Comparison of ENCODE assay signal across 20 cellular contexts in the genomic region with DNA sequence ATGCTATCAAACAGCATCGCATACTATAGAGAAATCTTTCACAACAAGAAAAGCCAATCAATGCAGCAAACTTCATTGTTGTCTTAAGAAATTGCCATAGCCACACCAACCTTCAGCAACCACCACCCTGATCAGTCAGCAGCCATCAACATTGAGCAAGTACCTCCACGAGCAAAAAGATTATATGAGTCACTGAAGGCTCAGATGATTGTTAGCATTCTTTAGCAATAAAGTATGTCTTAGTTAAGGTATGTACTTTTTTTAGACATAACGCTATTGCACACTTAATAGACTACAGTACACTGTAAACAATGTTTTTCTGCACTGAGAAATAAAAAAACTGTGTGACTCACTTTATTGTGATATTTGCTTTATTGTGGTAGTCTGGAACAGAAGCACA. TPM values are rescaled to one million over a fixed set of nuclear protein-coding genes. Genes with fewer than 3 reads are reported as not detected.
A peak's percentile ranks its signal among the peaks of the same experiment; 100 is the strongest.
DNase-seq lines count a peak whose midpoint lies in the region; ATAC-seq, FAIRE-seq and TF ChIP-seq lines count a peak whose summit lies in the region.
"Had no signal": no experiment of that assay in that cellular context is flagged by ENCODE, and none has a peak within 500 bp of the region (broad histone marks: within the 10 kb centered on the region; RNA-seq: fewer than 3 reads in every experiment).

No MANE protein-coding gene starts in this region.

- no peak overlapping the region for H3K27ac ChIP-seq in astrocyte (ENCODE audit: low read depth, low read length)
- no peak overlapping the region for H3K27ac ChIP-seq in gastrocnemius medialis

- H3K36me3 ChIP-seq in astrocyte (ENCODE audit: insufficient read depth, low read length) = no peaks in the 10 kb centered on the region
- no peaks in the 10 kb centered on the region for H3K36me3 ChIP-seq in gastrocnemius medialis

- no peak overlapping the region for H2AFZ ChIP-seq in astrocyte (ENCODE audit: low read depth, low read length)

- peak; percentile 48 for DNase-seq in A172 (ENCODE audit: low spot score)
- peak; percentile 41 for DNase-seq in H4 (ENCODE audit: low spot score)
- peak; percentile 68 for DNase-seq in astrocyte (ENCODE audit: low read depth)
- peak; percentile 63 for DNase-seq in fibroblast of villous mesenchyme (ENCODE audit: low read depth)
- DNase-seq in stimulated activated CD8-positive, alpha-beta memory T cell treated with anti-CD3 and anti-CD28 coated beads, Interleukin-4, amount 100 ng/mL, for 48 hours = no peak
- DNase-seq in cerebellum (ENCODE audit: low spot score) = no peak
- no peak for DNase-seq in gastrocnemius medialis
- DNase-seq: activated CD4-positive, alpha-beta T cell treated with anti-CD3 and anti-CD28 coated beads for 48 hours; activated naive CD8-positive, alpha-beta T cell treated with anti-CD3 and anti-CD28 coated beads for 36 hours; activated T-cell treated with anti-CD3 and anti-CD28 coated beads for 4 hours; cortex of kidney; DMS79; kidney; NCI-H1417; OCI-M1; posterior cingulate gyrus; stimulated activated CD4-positive, alpha-beta T cell treated with anti-CD3 and anti-CD28 coated beads, Interleukin-15, amount 100 ng/mL, for 24 hours had no signal

- ATAC-seq in GM18511 (IDR thresholded peaks at IDR 0.05; ENCODE audit: unreplicated experiment) = no peak
- no peak for ATAC-seq in gastrocnemius medialis
- ATAC-seq: HepG2 had no signal

- no peaks in the 10 kb centered on the region for H3K9me3 Mint-ChIP-seq in astrocyte (ENCODE audit: unreplicated experiment)

- no peaks in the 10 kb centered on the region for H3K79me2 ChIP-seq in astrocyte (ENCODE audit: insufficient read depth, low read length)

- H4K20me1 ChIP-seq in astrocyte (ENCODE audit: insufficient read depth, low read length) = no peaks in the 10 kb centered on the region

- H3K9me3 ChIP-seq in astrocyte (ENCODE audit: insufficient read depth, low read depth, low read length) = no peaks in the 10 kb centered on the region
- no peaks in the 10 kb centered on the region for H3K9me3 ChIP-seq in gastrocnemius medialis

- no peak overlapping the region for H3K4me3 Mint-ChIP-seq in astrocyte (ENCODE audit: unreplicated experiment)
- H3K4me3 Mint-ChIP-seq: activated naive CD8-positive, alpha-beta T cell treated with anti-CD3 and anti-CD28 coated beads for 36 hours had no signal

- no peak for TF ChIP-seq POLR2A in gastrocnemius medialis (IDR thresholded peaks at IDR 0.05)

- intact Hi-C loops in gastrocnemius medialis (cut with DNase I; ENCODE audit: low total_unique reads) = no loop called here

- H3K27ac Mint-ChIP-seq in astrocyte (ENCODE audit: unreplicated experiment) = peak overlapping the region; percentile 62
- H3K27ac Mint-ChIP-seq: activated naive CD8-positive, alpha-beta T cell treated with anti-CD3 and anti-CD28 coated beads for 36 hours had no signal

- H3K4me1 Mint-ChIP-seq in astrocyte (ENCODE audit: low read depth, unreplicated experiment) = peaks cover 2% of the 10 kb centered on the region
- H3K4me1 Mint-ChIP-seq: activated naive CD8-positive, alpha-beta T cell treated with anti-CD3 and anti-CD28 coated beads for 36 hours had no signal

- TF ChIP-seq CTCF in astrocyte (IDR thresholded peaks at IDR 0.05; ENCODE audit: insufficient read depth, low read depth, low read length) (no peak), fibroblast of villous mesenchyme (IDR thresholded peaks at IDR 0.05; ENCODE audit: insufficient read depth, low read depth, low read length) (no peak), gastrocnemius medialis (IDR thresholded peaks at IDR 0.05 in 4 of 5, conservative IDR thresholded peaks at IDR 0.05 in 1 of 5) (no peak)

- H3K9ac ChIP-seq in astrocyte (ENCODE audit: low read length) = no peak overlapping the region

- no peaks in the 10 kb centered on the region for H3K4me1 ChIP-seq in astrocyte (ENCODE audit: insufficient read depth, low read length)
- H3K4me1 ChIP-seq in gastrocnemius medialis = no peaks in the 10 kb centered on the region

- no peaks in the 10 kb centered on the region for H3K27me3 Mint-ChIP-seq in astrocyte (ENCODE audit: low read depth, unreplicated experiment)
- H3K27me3 Mint-ChIP-seq: activated naive CD8-positive, alpha-beta T cell treated with anti-CD3 and anti-CD28 coated beads for 36 hours had no signal

- no peaks in the 10 kb centered on the region for H3K27me3 ChIP-seq in astrocyte (ENCODE audit: insufficient read depth, low read length)
- no peaks in the 10 kb centered on the region for H3K27me3 ChIP-seq in gastrocnemius medialis

- H3K36me3 Mint-ChIP-seq in astrocyte (ENCODE audit: low read depth, unreplicated experiment) = no peaks in the 10 kb centered on the region
- H3K36me3 Mint-ChIP-seq: activated naive CD8-positive, alpha-beta T cell treated with anti-CD3 and anti-CD28 coated beads for 36 hours had no signal

- H3K4me2 ChIP-seq in astrocyte (ENCODE audit: low read length) = no peak overlapping the region

- H3K4me3 ChIP-seq in astrocyte (ENCODE audit: insufficient read depth, low read depth, low read length) = no peak overlapping the region
- H3K4me3 ChIP-seq in fibroblast of villous mesenchyme (ENCODE audit: low read depth, low read length) = no peak overlapping the region
- no peak overlapping the region for H3K4me3 ChIP-seq in gastrocnemius medialis

- in situ Hi-C loops in gastrocnemius medialis (cut with MboI; ENCODE audit: low sequenced_read_pairs in 4 of 4) = no loop called here

- FAIRE-seq in astrocyte (lab: Jason Lieb, UNC) = peak; percentile 9
- FAIRE-seq: GM12891, HepG2, kidney had no signal

RNA-seq across cellular contexts. Expression of gene FUNDC1, which starts 37.8 kb away (rescaled TPM):
- total RNA-seq in A172 (2014; rRNA removed; shearing (Covaris generic)) = 45.6 and 54.2 TPM in 2 replicates
- 31.9 and 32.4 TPM in 2 replicates for total RNA-seq in H4 (2014; rRNA removed; shearing (Covaris generic))
- total RNA-seq in astrocyte = 16.0 and 17.0 TPM in 2 replicates
- total RNA-seq in fibroblast of villous mesenchyme = 13.5 and 15.5 TPM in 2 replicates
- 9.7 TPM for total RNA-seq in cerebellum
- total RNA-seq in gastrocnemius medialis = 10 to 100 TPM in 1 of 4 donors, 1 to 10 TPM in 3; 3.5 to 17.0 (median 6.2) TPM

Comparison
In these comparisons a context has a peak if more than half of its experiments do, and no peak if none do; other contexts are left out.
1. DNase-seq: peak in A172 (single experiment), H4 (single experiment), astrocyte (single experiment) and fibroblast of villous mesenchyme (single experiment); none in stimulated activated CD8-positive, alpha-beta memory T cell treated with anti-CD3 and anti-CD28 coated beads, Interleukin-4, amount 100 ng/mL, for 48 hours (single experiment), cerebellum (single experiment) and gastrocnemius medialis (0 of 2).